ENCODE assay signal across 13 cellular contexts in genomic region chr4:130210871-130211270, GRCh38.
DNase-seq lines count a peak whose midpoint lies in the region; ATAC-seq, FAIRE-seq and TF ChIP-seq lines count a peak whose summit lies in the region.
"Had no signal": no experiment of that assay in that cellular context is flagged by ENCODE, and none has a peak within 500 bp of the region (broad histone marks: within the 10 kb centered on the region; RNA-seq: fewer than 3 reads in every experiment).

No MANE protein-coding gene starts in this region.

- TF ChIP-seq POLR2A in H54 (IDR thresholded peaks at IDR 0.05; ENCODE audit: low read depth, low read length) = no peak

- H3K4me3 ChIP-seq in ACC112 (ENCODE audit: low read depth, low read length) (no peak overlapping the region), fibroblast of the aortic adventitia (ENCODE audit: low read depth, low read length) (no peak overlapping the region)
- H3K4me3 ChIP-seq: uterus had no signal

- no peaks in the 10 kb centered on the region for H3K27me3 ChIP-seq in ACC112 (ENCODE audit: insufficient read depth, low read length)
- H3K27me3 ChIP-seq: BE2C, uterus had no signal

- no peak for TF ChIP-seq CTCF in fibroblast of the aortic adventitia (IDR thresholded peaks at IDR 0.05; ENCODE audit: insufficient read depth, low read length)
- no peak for TF ChIP-seq CTCF in GM10248 (IDR thresholded peaks at IDR 0.05; ENCODE audit: control extremely low read depth, extremely low read depth, low read depth, missing control alignments)

- peak overlapping the region; percentile 76 for H3K27ac ChIP-seq in ACC112 (ENCODE audit: low read depth, low read length)
- H3K27ac ChIP-seq: uterus had no signal

- no peak for DNase-seq in H54 (ENCODE audit: insufficient read length, low spot score)
- DNase-seq in T1000 (lab: John Stamatoyannopoulos, UW) = peak; percentile 4
- peak; percentile 48 for DNase-seq in fibroblast of the aortic adventitia (ENCODE audit: low read depth)
- DNase-seq in kidney glomerular epithelial cell (lab: John Stamatoyannopoulos, UW) = no peak
- no peak for DNase-seq in GM10248 (ENCODE audit: extremely low spot score)
- DNase-seq in COLO668 (lab: John Stamatoyannopoulos, UW; ENCODE audit: unreplicated experiment) = no peak
- DNase-seq: activated CD4-positive, alpha-beta T cell treated with anti-CD3 and anti-CD28 coated beads, Interleukin-2, amount 50 U/mL, for 1 hour; activated effector memory CD4-positive, alpha-beta T cell treated with anti-CD3 and anti-CD28 coated beads, Interleukin-2, amount 50 U/mL, for 16 hours; BE2C; GF-D8; uterus had no signal

- H3K4me1 ChIP-seq in ACC112 (ENCODE audit: control insufficient read depth, insufficient read depth, low read length, unreplicated experiment) = peaks cover 16% of the 10 kb centered on the region
- H3K4me1 ChIP-seq: uterus had no signal

- CTCF ChIA-PET in GM10248 (lab: Yijun Ruan, JAX) = interaction anchor here (1.2 kb wide), 1 partner anchor 8 kb away, joined by 3 read pairs; no protein-coding TSS in a partner anchor

- H3K36me3 ChIP-seq in ACC112 (ENCODE audit: insufficient read depth, low read length) = no peaks in the 10 kb centered on the region
- H3K36me3 ChIP-seq: BE2C, uterus had no signal

- no peak for ATAC-seq in HG02938 (IDR thresholded peaks at IDR 0.05; ENCODE audit: unreplicated experiment)

- H2AFZ ChIP-seq in ACC112 (ENCODE audit: low read length, unreplicated experiment) = no peak overlapping the region

- H3K79me2 ChIP-seq in ACC112 (ENCODE audit: control insufficient read depth, insufficient read depth, low read length, unreplicated experiment) = no peaks in the 10 kb centered on the region

- POLR2A ChIA-PET in GM10248 (lab: Yijun Ruan, JAX) = no interaction called here

- FAIRE-seq in H54 (lab: Jason Lieb, UNC) = peak; percentile 50

Comparison
In these comparisons a context has a peak if more than half of its experiments do, and no peak if none do; other contexts are left out.
1. DNase-seq: peak in T1000 (single experiment) and fibroblast of the aortic adventitia (single experiment); none in H54 (single experiment), kidney glomerular epithelial cell (single experiment), GM10248 (single experiment) and COLO668 (single experiment).